In genomic region chr14:28756896-28757570, GRCh38 we compare ENCODE assay signal across 1 cellular context.
TF ChIP-seq lines count a peak whose summit lies in the region.

No MANE protein-coding gene starts in this region.

TF ChIP-seq in HepG2, 621 proteins besides CTCF, POLR2A, EP300 and RAD21 (continued from another document and continues in another):
- TF ChIP-seq MLXIP (CRISPR knock-in tag; IDR thresholded peaks at IDR 0.05; ENCODE audit: borderline replicate concordance) (no peak), GABPA (IDR thresholded peaks at IDR 0.05; ENCODE audit: low read depth, low read length) (no peak), GABPA (CRISPR knock-in tag; IDR thresholded peaks at IDR 0.05; ENCODE audit: low read depth) (no peak), ZFY (CRISPR knock-in tag; IDR thresholded peaks at IDR 0.05) (no peak), CREM (IDR thresholded peaks at IDR 0.05) (no peak), CREM (CRISPR knock-in tag; IDR thresholded peaks at IDR 0.05) (no peak), ZNF326 (CRISPR knock-in tag; IDR thresholded peaks at IDR 0.05; ENCODE audit: borderline replicate concordance) (no peak), ZNF276 (CRISPR knock-in tag; IDR thresholded peaks at IDR 0.05; ENCODE audit: low read depth) (no peak), ATF7-NPFF (CRISPR knock-in tag; IDR thresholded peaks at IDR 0.05; ENCODE audit: low read depth) (no peak), ZIK1 (CRISPR knock-in tag; IDR thresholded peaks at IDR 0.05; ENCODE audit: borderline replicate concordance, low read depth) (no peak), ZSCAN29 (CRISPR knock-in tag; conservative IDR thresholded peaks at IDR 0.05) (no peak), SP140L (CRISPR knock-in tag; IDR thresholded peaks at IDR 0.05; ENCODE audit: borderline replicate concordance) (0 out of 2 replicates have a peak, but pooled peaks have one; percentile 72), ZNF800 (CRISPR knock-in tag; IDR thresholded peaks at IDR 0.05) (no peak), SP4 (CRISPR knock-in tag; IDR thresholded peaks at IDR 0.05) (no peak), SUZ12 (IDR thresholded peaks at IDR 0.05; ENCODE audit: low read depth, low read length) (no peak; the same call in 1 of the 2 replicates), ATF3 (CRISPR knock-in tag; IDR thresholded peaks at IDR 0.05) (0 out of 2 replicates have a peak, but pooled peaks have one; percentile 17), TFAP4 (IDR thresholded peaks at IDR 0.05; ENCODE audit: borderline replicate concordance, low read depth) (no peak), ZNF746 (CRISPR knock-in tag; IDR thresholded peaks at IDR 0.05) (no peak), YEATS4 (CRISPR knock-in tag; IDR thresholded peaks at IDR 0.05; ENCODE audit: borderline replicate concordance) (no peak), ZNF773 (CRISPR knock-in tag; IDR thresholded peaks at IDR 0.05; ENCODE audit: borderline replicate concordance) (no peak), ZNF12 (CRISPR knock-in tag; IDR thresholded peaks at IDR 0.05) (no peak), PAX8 (CRISPR knock-in tag; IDR thresholded peaks at IDR 0.05; ENCODE audit: borderline replicate concordance) (no peak), NFYB (CRISPR knock-in tag; IDR thresholded peaks at IDR 0.05) (no peak), CENPT (CRISPR knock-in tag; IDR thresholded peaks at IDR 0.05; ENCODE audit: low read depth) (no peak), HMG20B (CRISPR knock-in tag; conservative IDR thresholded peaks at IDR 0.05) (no peak), ZMAT5 (CRISPR knock-in tag; IDR thresholded peaks at IDR 0.05; ENCODE audit: borderline replicate concordance, low read depth) (no peak), CREB3 (CRISPR knock-in tag; IDR thresholded peaks at IDR 0.05) (no peak), SIX1 (CRISPR knock-in tag; IDR thresholded peaks at IDR 0.05; ENCODE audit: borderline replicate concordance) (no peak), HNRNPUL1 (IDR thresholded peaks at IDR 0.05; ENCODE audit: low read depth, low read length) (no peak), ZNF704 (CRISPR knock-in tag; IDR thresholded peaks at IDR 0.05; ENCODE audit: borderline replicate concordance) (no peak), ZNF414 (CRISPR knock-in tag; IDR thresholded peaks at IDR 0.05) (peak; percentile 37; the same call in 1 of the 2 replicates), FOXK1 (CRISPR knock-in tag; IDR thresholded peaks at IDR 0.05; ENCODE audit: borderline replicate concordance, low read depth) (0 out of 2 replicates have a peak, but pooled peaks have one; percentile 26), ZNF615 (CRISPR knock-in tag; IDR thresholded peaks at IDR 0.05; ENCODE audit: borderline replicate concordance) (no peak), ZBTB20 (CRISPR knock-in tag; IDR thresholded peaks at IDR 0.05; ENCODE audit: borderline replicate concordance, low read depth) (no peak), ZNF235 (CRISPR knock-in tag; IDR thresholded peaks at IDR 0.05; ENCODE audit: borderline replicate concordance) (no peak), GZF1 (CRISPR knock-in tag; IDR thresholded peaks at IDR 0.05) (no peak), ELF3 (CRISPR knock-in tag; IDR thresholded peaks at IDR 0.05) (0 out of 2 replicates have a peak, but pooled peaks have one; percentile 14), TCF7 (IDR thresholded peaks at IDR 0.05; ENCODE audit: low read depth) (peak; percentile 48), KAT7 (CRISPR knock-in tag; IDR thresholded peaks at IDR 0.05; ENCODE audit: borderline replicate concordance) (no peak), ZBTB43 (CRISPR knock-in tag; conservative IDR thresholded peaks at IDR 0.05) (no peak), ZNF883 (CRISPR knock-in tag; IDR thresholded peaks at IDR 0.05; ENCODE audit: not compliant biosample characterization) (no peak), ATF5 (CRISPR knock-in tag; IDR thresholded peaks at IDR 0.05; ENCODE audit: low read depth) (no peak), ZNF644 (CRISPR knock-in tag; IDR thresholded peaks at IDR 0.05; ENCODE audit: low read depth) (0 out of 2 replicates have a peak, but pooled peaks have one; percentile 39), LCORL (IDR thresholded peaks at IDR 0.05) (no peak), LCORL (CRISPR knock-in tag; IDR thresholded peaks at IDR 0.05) (peak; percentile 52; the same call in 1 of the 2 replicates), ZNF703 (CRISPR knock-in tag; IDR thresholded peaks at IDR 0.05; ENCODE audit: borderline replicate concordance) (no peak), BRF2 (CRISPR knock-in tag; IDR thresholded peaks at IDR 0.05) (no peak), E2F2 (CRISPR knock-in tag; IDR thresholded peaks at IDR 0.05; ENCODE audit: borderline replicate concordance) (no peak), NFE2L1 (CRISPR knock-in tag; IDR thresholded peaks at IDR 0.05; ENCODE audit: borderline replicate concordance) (no peak), ZNF136 (CRISPR knock-in tag; IDR thresholded peaks at IDR 0.05; ENCODE audit: low read depth) (no peak)
